Comparison of ENCODE assay signal across 9 cellular contexts in the genomic region with DNA sequence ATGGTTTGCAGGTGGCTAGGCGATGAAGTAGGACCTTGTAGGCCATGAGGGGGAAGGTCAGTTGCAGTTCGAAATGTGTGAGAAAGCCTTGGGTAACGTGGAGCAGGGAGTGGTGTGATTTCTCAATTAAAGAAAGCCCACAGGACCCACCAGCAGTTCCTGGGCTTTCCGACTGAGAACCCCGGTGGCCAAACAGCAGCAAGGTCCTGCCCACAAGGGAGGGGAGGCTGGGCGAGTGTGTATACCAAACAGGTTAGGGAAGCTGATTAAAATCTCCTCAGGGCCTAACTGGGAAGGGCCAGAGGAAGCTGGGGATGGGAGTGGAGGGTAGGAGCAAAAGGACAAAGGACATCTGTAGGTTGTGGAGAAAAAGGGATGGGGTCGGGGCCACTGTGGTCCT. TPM values are rescaled to one million over a fixed set of nuclear protein-coding genes. Genes with fewer than 3 reads are reported as not detected.
DNase-seq lines count a peak whose midpoint lies in the region; ATAC-seq and TF ChIP-seq lines count a peak whose summit lies in the region.
"Had no signal": no experiment of that assay in that cellular context is flagged by ENCODE, and none has a peak within 500 bp of the region (broad histone marks: within the 10 kb centered on the region; RNA-seq: fewer than 3 reads in every experiment).

No MANE protein-coding gene starts in this region.

- H3K4me3 ChIP-seq in BLaER1 (no peak overlapping the region), mucosa of stomach (ENCODE audit: low read length) (no peak overlapping the region), lower leg skin (ENCODE audit: low read depth, poor library complexity, severe bottlenecking) (no peak overlapping the region), smooth muscle cell (no peak overlapping the region)
- H3K4me3 ChIP-seq in CD8-positive, alpha-beta memory T cell (ENCODE audit: low read length), result no peak overlapping the region

- H3K79me2 ChIP-seq in smooth muscle cell (ENCODE audit: low read depth), result peaks cover 15% of the 10 kb centered on the region

- no peak for ATAC-seq in activated naive CD8-positive, alpha-beta T cell treated with anti-CD3 and anti-CD28 coated beads, Interleukin-2, amount 10 ng/mL, durations not matched to agents 7 days and 5 days (ENCODE audit: low read depth)
- no peak for ATAC-seq in GM18502 (IDR thresholded peaks at IDR 0.05; ENCODE audit: poor library complexity, unreplicated experiment)
- ATAC-seq: activated T-cell treated with anti-CD3 and anti-CD28 coated beads, Interleukin-2, amount 50 U/mL, for 4 hours had no signal

- peak overlapping the region in 1 of 7 donors; percentile 92 for H3K4me3 Mint-ChIP-seq in CD8-positive, alpha-beta memory T cell
- peak overlapping the region; percentile 16 for H3K4me3 Mint-ChIP-seq in activated naive CD8-positive, alpha-beta T cell treated with anti-CD3 and anti-CD28 coated beads, Interleukin-2, amount 10 ng/mL, durations not matched to agents 7 days and 5 days
- H3K4me3 Mint-ChIP-seq: activated T-cell treated with anti-CD3 and anti-CD28 coated beads, Interleukin-2, amount 50 U/mL, for 4 hours had no signal

- H2AFZ ChIP-seq in smooth muscle cell (ENCODE audit: low read depth), result no peak overlapping the region

- peaks cover 9% of the 10 kb centered on the region for H4K20me1 ChIP-seq in BLaER1
- H4K20me1 ChIP-seq in smooth muscle cell (ENCODE audit: low read depth), result no peaks in the 10 kb centered on the region

- TF ChIP-seq POLR2A in lower leg skin (IDR thresholded peaks at IDR 0.05), result no peak

- intact Hi-C loops in lower leg skin (cut with DNase I; ENCODE audit: low total_unique reads), result no loop called here

- peak overlapping the region in 6 of 8 donors; percentile 6 to 86 (median 58) for H3K27ac Mint-ChIP-seq in CD8-positive, alpha-beta memory T cell
- peak overlapping the region; percentile 70 for H3K27ac Mint-ChIP-seq in activated naive CD8-positive, alpha-beta T cell treated with anti-CD3 and anti-CD28 coated beads, Interleukin-2, amount 10 ng/mL, durations not matched to agents 7 days and 5 days

- H3K27me3 ChIP-seq in BLaER1, result peaks cover 17% of the 10 kb centered on the region; the same call in 1 of the 2 replicates
- no peaks in the 10 kb centered on the region for H3K27me3 ChIP-seq in CD8-positive, alpha-beta memory T cell (ENCODE audit: insufficient read depth, low read length, poor library complexity, severe bottlenecking)
- no peaks in the 10 kb centered on the region for H3K27me3 ChIP-seq in mucosa of stomach (ENCODE audit: control insufficient read depth, insufficient read depth, low read length)
- H3K27me3 ChIP-seq in smooth muscle cell (ENCODE audit: low read depth), result no peaks in the 10 kb centered on the region

- no peak for TF ChIP-seq CTCF in lower leg skin (IDR thresholded peaks at IDR 0.05)
- no peak for TF ChIP-seq CTCF in smooth muscle cell (IDR thresholded peaks at IDR 0.05; ENCODE audit: borderline replicate concordance, insufficient read depth, poor library complexity, severe bottlenecking)

- no peaks in the 10 kb centered on the region for H3F3A ChIP-seq in smooth muscle cell (ENCODE audit: low read depth)

- H3K27ac ChIP-seq in BLaER1, result no peak overlapping the region
- H3K27ac ChIP-seq in CD8-positive, alpha-beta memory T cell (ENCODE audit: low read depth, low read length), result no peak overlapping the region
- no peak overlapping the region for H3K27ac ChIP-seq in smooth muscle cell (ENCODE audit: low read depth)

- H3K4me1 Mint-ChIP-seq in CD8-positive, alpha-beta memory T cell, result peaks cover 22 to 27% (median 22%) of the 10 kb centered on the region in 3 donors
- peaks cover 23% of the 10 kb centered on the region for H3K4me1 Mint-ChIP-seq in activated naive CD8-positive, alpha-beta T cell treated with anti-CD3 and anti-CD28 coated beads, Interleukin-2, amount 10 ng/mL, durations not matched to agents 7 days and 5 days

- DNase-seq in CD8-positive, alpha-beta memory T cell, result no peak
- no peak for DNase-seq in activated naive CD8-positive, alpha-beta T cell treated with anti-CD3 and anti-CD28 coated beads, Interleukin-2, amount 10 ng/mL, durations not matched to agents 7 days and 5 days
- DNase-seq in lower leg skin (ENCODE audit: low spot score in 2 of 2) (no peak), SHP77 treated with DMSO at 0.1 percent for 48 hours (lab: John Stamatoyannopoulos, UW) (no peak), smooth muscle cell (lab: John Stamatoyannopoulos, UW; ENCODE audit: unreplicated experiment) (no peak)
- DNase-seq: activated T-cell treated with anti-CD3 and anti-CD28 coated beads, Interleukin-2, amount 50 U/mL, for 4 hours had no signal

- peaks cover 37% of the 10 kb centered on the region for H3K4me1 ChIP-seq in BLaER1
- peaks cover 15% of the 10 kb centered on the region for H3K4me1 ChIP-seq in CD8-positive, alpha-beta memory T cell (ENCODE audit: insufficient read depth, low read length)
- H3K4me1 ChIP-seq in mucosa of stomach (ENCODE audit: control insufficient read depth, insufficient read depth, low read length), result peaks cover 22% of the 10 kb centered on the region
- H3K4me1 ChIP-seq in smooth muscle cell (ENCODE audit: low read depth), result no peaks in the 10 kb centered on the region

- H3K27me3 Mint-ChIP-seq in CD8-positive, alpha-beta memory T cell, result peaks cover 0 to 7% of the 10 kb centered on the region in 2 donors
- H3K27me3 Mint-ChIP-seq in activated naive CD8-positive, alpha-beta T cell treated with anti-CD3 and anti-CD28 coated beads, Interleukin-2, amount 10 ng/mL, durations not matched to agents 7 days and 5 days, result no peaks in the 10 kb centered on the region

- WGBS in lower leg skin, 2 donors, result 73% methylated on average over 7 of the region's 7 CpGs
- 78% methylated on average over 7 of the region's 7 CpGs for WGBS in smooth muscle cell (ENCODE audit: low lambda C conversion rate)

- H3K4me2 ChIP-seq in BLaER1 (peak overlapping the region; percentile 77), smooth muscle cell (no peak overlapping the region)

- H3K9ac ChIP-seq in BLaER1 (no peak overlapping the region), mucosa of stomach (ENCODE audit: low read length) (peak overlapping the region; percentile 15), smooth muscle cell (ENCODE audit: low read depth) (no peak overlapping the region)

- H3K36me3 ChIP-seq in BLaER1, result peaks cover 48% of the 10 kb centered on the region
- no peaks in the 10 kb centered on the region for H3K36me3 ChIP-seq in CD8-positive, alpha-beta memory T cell (ENCODE audit: insufficient read depth, low read length)
- H3K36me3 ChIP-seq in mucosa of stomach (ENCODE audit: control insufficient read depth, insufficient read depth, low read length), result no peaks in the 10 kb centered on the region
- no peaks in the 10 kb centered on the region for H3K36me3 ChIP-seq in smooth muscle cell (ENCODE audit: low read depth)

- no peaks in the 10 kb centered on the region for H3K9me3 Mint-ChIP-seq in CD8-positive, alpha-beta memory T cell
- no peaks in the 10 kb centered on the region for H3K9me3 Mint-ChIP-seq in activated naive CD8-positive, alpha-beta T cell treated with anti-CD3 and anti-CD28 coated beads, Interleukin-2, amount 10 ng/mL, durations not matched to agents 7 days and 5 days
- H3K9me3 Mint-ChIP-seq: activated T-cell treated with anti-CD3 and anti-CD28 coated beads, Interleukin-2, amount 50 U/mL, for 4 hours had no signal

- H3K9me3 ChIP-seq in BLaER1 (peaks cover 18% of the 10 kb centered on the region; the same call in 1 of the 2 replicates), mucosa of stomach (ENCODE audit: control insufficient read depth, low read length) (no peaks in the 10 kb centered on the region), smooth muscle cell (replicated peaks; ENCODE audit: low read depth) (no peaks in the 10 kb centered on the region)
- no peaks in the 10 kb centered on the region for H3K9me3 ChIP-seq in CD8-positive, alpha-beta memory T cell (ENCODE audit: low read length)

- CTCF ChIA-PET in CD8-positive, alpha-beta memory T cell (lab: Charles Lee), result no interaction called here

- H3K36me3 Mint-ChIP-seq in CD8-positive, alpha-beta memory T cell, result peaks cover 0 to 44% (median 0%) of the 10 kb centered on the region in 3 donors
- peaks cover 6% of the 10 kb centered on the region for H3K36me3 Mint-ChIP-seq in activated naive CD8-positive, alpha-beta T cell treated with anti-CD3 and anti-CD28 coated beads, Interleukin-2, amount 10 ng/mL, durations not matched to agents 7 days and 5 days

- POLR2A ChIA-PET in CD8-positive, alpha-beta memory T cell (lab: Charles Lee), result no interaction called here
- POLR2A ChIA-PET in activated naive CD8-positive, alpha-beta T cell treated with anti-CD3 and anti-CD28 coated beads, Interleukin-2, amount 10 ng/mL, durations not matched to agents 7 days and 5 days (lab: Charles Lee), result interaction anchor here (0.8 kb wide), 1 partner anchor 19 kb away, joined by 3 read pairs; no protein-coding TSS in a partner anchor

RNA-seq across cellular contexts. Expression of a gene that starts 2.4 kb away (rescaled TPM):
- total RNA-seq in CD8-positive, alpha-beta memory T cell, result 10 to 100 TPM; 43.0 to 43.2 TPM
- 129 TPM for polyA plus RNA-seq in CD8-positive, alpha-beta memory T cell
- 10 to 100 TPM; 46.9 to 51.1 TPM for total RNA-seq in activated naive CD8-positive, alpha-beta T cell treated with anti-CD3 and anti-CD28 coated beads, Interleukin-2, amount 10 ng/mL, durations not matched to agents 7 days and 5 days
- 10 to 100 TPM; 71.0 to 93.5 (median 78.4) TPM for total RNA-seq in lower leg skin
- 84.0 and 104 TPM in 2 replicates for total RNA-seq in smooth muscle cell
- 193 and 213 TPM in 2 replicates for polyA plus RNA-seq in smooth muscle cell

RNA-seq across cellular contexts. Expression of a gene that starts 6.0 kb away (rescaled TPM):
- total RNA-seq in CD8-positive, alpha-beta memory T cell, result 100 to 1,000 TPM; 107 to 113 TPM
- 49.1 TPM for polyA plus RNA-seq in CD8-positive, alpha-beta memory T cell
- total RNA-seq in activated naive CD8-positive, alpha-beta T cell treated with anti-CD3 and anti-CD28 coated beads, Interleukin-2, amount 10 ng/mL, durations not matched to agents 7 days and 5 days, result 100 to 1,000 TPM; 138 to 147 TPM
- 10 to 100 TPM; 50.5 to 83.5 (median 61.5) TPM for total RNA-seq in lower leg skin
- 92.2 and 98.8 TPM in 2 replicates for total RNA-seq in smooth muscle cell
- polyA plus RNA-seq in smooth muscle cell, result 143 and 160 TPM in 2 replicates

RNA-seq across cellular contexts. Expression of a gene that starts 13.0 kb away (rescaled TPM):
- 10 to 100 TPM; 79.5 to 81.3 TPM for total RNA-seq in CD8-positive, alpha-beta memory T cell
- polyA plus RNA-seq in CD8-positive, alpha-beta memory T cell, result 59.6 TPM
- total RNA-seq in activated naive CD8-positive, alpha-beta T cell treated with anti-CD3 and anti-CD28 coated beads, Interleukin-2, amount 10 ng/mL, durations not matched to agents 7 days and 5 days, result 10 to 100 TPM; 59.2 to 70.3 TPM
- total RNA-seq in lower leg skin (10 to 100 TPM; 18.9 to 37.0 (median 22.7) TPM), smooth muscle cell (46.0 and 50.1 TPM in 2 replicates)
- 183 and 216 TPM in 2 replicates for polyA plus RNA-seq in smooth muscle cell

RNA-seq across cellular contexts. Expression of a gene that starts 19.6 kb away (rescaled TPM):
- total RNA-seq in CD8-positive, alpha-beta memory T cell, result 10 to 100 TPM; 51.9 to 52.3 TPM
- polyA plus RNA-seq in CD8-positive, alpha-beta memory T cell, result 41.4 TPM
- total RNA-seq in activated naive CD8-positive, alpha-beta T cell treated with anti-CD3 and anti-CD28 coated beads, Interleukin-2, amount 10 ng/mL, durations not matched to agents 7 days and 5 days, result 10 to 100 TPM; 94.7 to 95.3 TPM
- total RNA-seq in lower leg skin (10 to 100 TPM; 34.1 to 89.6 (median 49.0) TPM), smooth muscle cell (28.3 and 203 TPM in 2 replicates)
- polyA plus RNA-seq in smooth muscle cell, result 30.2 and 32.4 TPM in 2 replicates

RNA-seq across cellular contexts. Expression of a gene that starts 21.9 kb away (rescaled TPM):
- 10 to 100 TPM in 1 of 2 experiments, 1 to 10 TPM in 1; 9.8 to 10.1 TPM for total RNA-seq in CD8-positive, alpha-beta memory T cell
- 19.1 TPM for polyA plus RNA-seq in CD8-positive, alpha-beta memory T cell
- total RNA-seq in activated naive CD8-positive, alpha-beta T cell treated with anti-CD3 and anti-CD28 coated beads, Interleukin-2, amount 10 ng/mL, durations not matched to agents 7 days and 5 days, result 10 to 100 TPM; 20.5 to 26.2 TPM
- 10 to 100 TPM; 10.5 to 28.5 (median 16.9) TPM for total RNA-seq in lower leg skin
- 33.6 and 40.4 TPM in 2 replicates for total RNA-seq in smooth muscle cell
- polyA plus RNA-seq in smooth muscle cell, result 23.0 and 30.0 TPM in 2 replicates
